In genomic region chr17:65170839-65171238, GRCh38 we compare ENCODE assay signal across 11 cellular contexts. TPM values are rescaled to one million over a fixed set of nuclear protein-coding genes. Genes with fewer than 3 reads are reported as not detected.
DNase-seq lines count a peak whose midpoint lies in the region; ATAC-seq, FAIRE-seq and TF ChIP-seq lines count a peak whose summit lies in the region.
"Had no signal": no experiment of that assay in that cellular context is flagged by ENCODE, and none has a peak within 500 bp of the region (broad histone marks: within the 10 kb centered on the region; RNA-seq: fewer than 3 reads in every experiment).

No MANE protein-coding gene starts in this region.

- H3K9me3 ChIP-seq in astrocyte (ENCODE audit: insufficient read depth, low read depth, low read length) (peaks cover 3% of the 10 kb centered on the region), right cardiac atrium (ENCODE audit: control insufficient read depth, low read length) (no peaks in the 10 kb centered on the region)

- H3K4me1 ChIP-seq in astrocyte (ENCODE audit: insufficient read depth, low read length) (peaks cover 9% of the 10 kb centered on the region), right cardiac atrium (ENCODE audit: control insufficient read depth, insufficient read depth, low read length) (no peaks in the 10 kb centered on the region)

- no peak for FAIRE-seq in astrocyte (lab: Jason Lieb, UNC)

- H2AFZ ChIP-seq in astrocyte (ENCODE audit: low read depth, low read length), result no peak overlapping the region

- no peak overlapping the region for H3K4me3 Mint-ChIP-seq in astrocyte (ENCODE audit: unreplicated experiment)

- TF ChIP-seq CTCF in astrocyte (IDR thresholded peaks at IDR 0.05; ENCODE audit: insufficient read depth, low read depth, low read length), result no peak

- H3K27ac ChIP-seq in astrocyte (ENCODE audit: low read depth, low read length) (no peak overlapping the region), right cardiac atrium (ENCODE audit: low read length) (no peak overlapping the region)
- H3K27ac ChIP-seq: coronary artery had no signal

- H3K9ac ChIP-seq in astrocyte (ENCODE audit: low read length), result no peak overlapping the region

- no peaks in the 10 kb centered on the region for H4K20me1 ChIP-seq in astrocyte (ENCODE audit: insufficient read depth, low read length)

- 20% methylated on average over 10 of the region's 10 CpGs for WGBS in right cardiac atrium

- H3K9me3 Mint-ChIP-seq in astrocyte (ENCODE audit: unreplicated experiment), result peaks cover 2% of the 10 kb centered on the region

- no peaks in the 10 kb centered on the region for H3K79me2 ChIP-seq in astrocyte (ENCODE audit: insufficient read depth, low read length)

- H3K27me3 Mint-ChIP-seq in astrocyte (ENCODE audit: low read depth, unreplicated experiment), result no peaks in the 10 kb centered on the region

- peaks cover 7% of the 10 kb centered on the region for H3K4me1 Mint-ChIP-seq in astrocyte (ENCODE audit: low read depth, unreplicated experiment)

- H3K4me2 ChIP-seq in astrocyte (ENCODE audit: low read length), result no peak overlapping the region

- intact Hi-C loops in right cardiac atrium (cut with DNase I), result no loop called here

- H3K27ac Mint-ChIP-seq in astrocyte (ENCODE audit: unreplicated experiment), result no peak overlapping the region

- H3K4me3 ChIP-seq in astrocyte (ENCODE audit: insufficient read depth, low read depth, low read length) (no peak overlapping the region), right cardiac atrium (ENCODE audit: low read length) (no peak overlapping the region)
- H3K4me3 ChIP-seq: coronary artery had no signal

- H3K27me3 ChIP-seq in astrocyte (ENCODE audit: insufficient read depth, low read length) (no peaks in the 10 kb centered on the region), right cardiac atrium (ENCODE audit: control insufficient read depth, insufficient read depth) (no peaks in the 10 kb centered on the region)

- peaks cover 16% of the 10 kb centered on the region for H3K36me3 Mint-ChIP-seq in astrocyte (ENCODE audit: low read depth, unreplicated experiment)

- ATAC-seq in right cardiac atrium (peak; percentile 87 to 94), HG03039 (IDR thresholded peaks at IDR 0.05; ENCODE audit: unreplicated experiment) (no peak)

- DNase-seq in COLO668 (lab: John Stamatoyannopoulos, UW; ENCODE audit: unreplicated experiment) (peak; percentile 21), NCI-H1105 treated with DMSO at 0.1 percent for 48 hours (lab: John Stamatoyannopoulos, UW) (peak; percentile 86), astrocyte (ENCODE audit: low read depth) (peak; percentile 42), right cardiac atrium (peak; percentile 75 to 87 (median 86)), ecto neural progenitor cell (ENCODE audit: low spot score) (no peak)
- no peak for DNase-seq in activated CD4-positive, CD25-positive, alpha-beta regulatory T cell treated with anti-CD3 and anti-CD28 coated beads, Interleukin-2, amount 50 U/mL, for 72 hours
- DNase-seq in effector CD4-positive, alpha-beta T cell, result no peak
- DNase-seq: activated gamma-delta T cell, glutamatergic neuron had no signal

- H3K36me3 ChIP-seq in astrocyte (ENCODE audit: insufficient read depth, low read length), result no peaks in the 10 kb centered on the region

RNA-seq across cellular contexts. Expression of gene RGS9, which starts 33.7 kb away (rescaled TPM):
- total RNA-seq in astrocyte (8.6 and 9.4 TPM in 2 replicates), right cardiac atrium (10 to 100 TPM in 1 of 4 donors, 1 to 10 TPM in 3; 4.8 to 15.1 (median 8.3) TPM)
- polyA plus RNA-seq in right cardiac atrium, result 4.2 TPM

Comparison
In these comparisons a context has a peak if more than half of its experiments do, and no peak if none do; other contexts are left out.
1. DNase-seq: peak in COLO668 (single experiment), NCI-H1105 treated with DMSO at 0.1 percent for 48 hours (single experiment), astrocyte (single experiment) and right cardiac atrium (3 of 3); none in ecto neural progenitor cell (single experiment), activated CD4-positive, CD25-positive, alpha-beta regulatory T cell treated with anti-CD3 and anti-CD28 coated beads, Interleukin-2, amount 50 U/mL, for 72 hours (single experiment) and effector CD4-positive, alpha-beta T cell (single experiment).